1 cellular context compared by ENCODE assay signal in genomic region chr12:55743131-55743921, GRCh38.
TF ChIP-seq lines count a peak whose summit lies in the region.

No MANE protein-coding gene starts in this region.

TF ChIP-seq in endothelial cell of umbilical vein, 7 proteins besides CTCF, POLR2A, EP300 and RAD21:
- TF ChIP-seq JUN (IDR thresholded peaks at IDR 0.05; ENCODE audit: borderline replicate concordance, insufficient read depth, insufficient read length, low read depth): no peak
- TF ChIP-seq MYC (IDR thresholded peaks at IDR 0.05; ENCODE audit: low read depth, low read length): no peak
- no peak for TF ChIP-seq POLR2AphosphoS5 (IDR thresholded peaks at IDR 0.05; ENCODE audit: insufficient read depth, low read depth, low read length)
